33 cellular contexts compared by ENCODE assay signal in genomic region chr12:101573743-101574142, GRCh38. TPM values are rescaled to one million over a fixed set of nuclear protein-coding genes. Genes with fewer than 3 reads are reported as not detected.
"Had no signal": no experiment of that assay in that cellular context is flagged by ENCODE, and none has a peak within 500 bp of the region (broad histone marks: within the 10 kb centered on the region; RNA-seq: fewer than 3 reads in every experiment).

No MANE protein-coding gene starts in this region.

- H3K9me3 ChIP-seq: neutrophil, pancreas, prostate gland, spleen, suprapubic skin, testis, tibial nerve, upper lobe of right lung, uterus had no signal

- FAIRE-seq: pancreas had no signal

- H3K4me3 ChIP-seq: pancreas, prostate gland, skin epidermis, smooth muscle cell, spleen, suprapubic skin, testis, tibial nerve, upper lobe of right lung, uterus had no signal

- H3K27ac ChIP-seq: neutrophil, pancreas, prostate gland, skin epidermis, spleen, suprapubic skin, testis, tibial nerve, upper lobe of right lung, uterus had no signal

- H3K27me3 ChIP-seq: neutrophil, pancreas, spleen, suprapubic skin, testis, tibial nerve, upper lobe of right lung, uterus had no signal

- ATAC-seq: naive thymus-derived CD8-positive, alpha-beta T cell; natural killer cell treated with Interleukin-12 subunit alpha and Interleukin-12 subunit beta and Interleukin-15 and Interleukin-18, amount 100 ng/mL, for 72 hours; pancreas; right cardiac atrium; sciatic nerve; stimulated activated memory B cell treated with anti-CD40 and anti-IgM and Interleukin-4, amounts not matched to agents 10 μg/mL and 1 μg/mL and 100 μg/mL, for 72 hours; stimulated activated naive CD8-positive, alpha-beta T cell treated with anti-CD3 and anti-CD28 coated beads, Interleukin-15, amount 100 ng/mL, for 72 hours; stimulated activated naive CD8-positive, alpha-beta T cell treated with anti-CD3 and anti-CD28 coated beads, Interleukin-15, Interleukin-2, amounts not matched to agents 100 U/mL and 50 U/mL, for 24 hours; upper lobe of right lung had no signal

- H3K4me1 ChIP-seq: prostate gland, testis, upper lobe of right lung, uterus had no signal

- DNase-seq: naive B cell; naive thymus-derived CD8-positive, alpha-beta T cell; nephron progenitor cell; nucleus accumbens; pancreas; right cardiac atrium; spleen; stimulated activated CD4-positive, alpha-beta T cell treated with anti-CD3 and anti-CD28 coated beads, Interleukin-12 subunit alpha, Interleukin-12 subunit beta, amount 100 ng/mL, for 4 hours; stimulated activated CD4-positive, alpha-beta T cell treated with anti-CD3 and anti-CD28 coated beads, Interleukin-1b, Interleukin-23, amount 100 ng/mL, for 48 hours; stimulated activated CD4-positive, alpha-beta T cell treated with anti-CD3 and anti-CD28 coated beads, Interleukin-4, amount 100 ng/mL, for 1 hour; stimulated activated CD4-positive, alpha-beta T cell treated with anti-CD3 and anti-CD28 coated beads, Interleukin-4, amount 100 ng/mL, for 4 hours; stimulated activated CD8-positive, alpha-beta memory T cell treated with anti-CD3 and anti-CD28 coated beads, Interleukin-4, amount 100 ng/mL, for 48 hours; stimulated activated naive CD4-positive, alpha-beta T cell; stimulated activated naive CD8-positive, alpha-beta T cell treated with anti-CD3 and anti-CD28 coated beads, Interleukin-15, amount 100 ng/mL, for 72 hours; stimulated activated naive CD8-positive, alpha-beta T cell treated with anti-CD3 and anti-CD28 coated beads, Interleukin-15, Interleukin-2, amounts not matched to agents 100 U/mL and 50 U/mL, for 24 hours; substantia nigra; testis; upper lobe of right lung; uterus had no signal

- H3K4me2 ChIP-seq: smooth muscle cell had no signal

- H3K36me3 ChIP-seq: neutrophil, pancreas, prostate gland, spleen, suprapubic skin, tibial nerve, upper lobe of right lung, uterus had no signal

RNA-seq across cellular contexts. Expression of gene MYBPC1, which starts 21.0 kb away (rescaled TPM):
- total RNA-seq: naive thymus-derived CD8-positive, alpha-beta T cell; natural killer cell treated with Interleukin-12 subunit alpha and Interleukin-12 subunit beta and Interleukin-15 and Interleukin-18, amount 100 ng/mL, for 72 hours; neural crest cell; omental fat pad; osteocyte; posterior vena cava; renal cortical epithelial cell; smooth muscle cell; upper lobe of right lung had no signal
- polyA plus RNA-seq: naive thymus-derived CD8-positive, alpha-beta T cell; smooth muscle cell had no signal
